8 cellular contexts compared by ENCODE assay signal in the genomic region with DNA sequence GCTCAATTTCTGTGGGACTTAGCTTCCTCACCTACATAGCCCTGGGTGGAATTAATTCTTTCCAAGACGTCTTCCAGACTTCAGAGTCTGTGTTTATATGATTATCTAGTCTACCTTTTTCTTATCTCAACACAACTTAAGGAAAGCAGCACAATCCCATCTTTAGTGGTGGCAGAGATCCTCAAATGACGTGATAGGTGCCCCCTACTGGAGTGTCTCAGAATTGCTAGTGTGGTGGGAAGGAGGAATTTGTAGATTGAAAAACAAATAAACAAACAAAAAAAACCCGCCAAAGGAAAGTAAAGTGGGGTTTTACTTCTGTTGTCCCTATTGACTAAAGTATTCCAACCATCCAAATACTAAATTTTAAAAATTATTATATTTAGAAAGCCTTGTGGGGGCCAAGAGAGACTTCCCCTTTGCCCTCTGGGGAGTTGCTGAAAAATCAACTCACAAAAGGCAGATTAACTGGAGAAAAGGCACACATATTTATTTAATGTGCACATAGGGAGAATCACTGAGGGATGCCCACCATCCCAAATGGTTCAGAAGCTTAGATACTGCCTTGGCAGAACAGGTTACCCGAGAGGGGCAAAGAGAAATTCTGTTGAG.
DNase-seq lines count a peak whose midpoint lies in the region; ATAC-seq and TF ChIP-seq lines count a peak whose summit lies in the region.

No MANE protein-coding gene starts in this region.

- CTCF ChIA-PET in RWPE1 (lab: Yijun Ruan, JAX), result interaction anchor here (0.6 to 1.2 kb wide), 3 partner anchors 19 to 151 kb away, joined by 3 to 6 read pairs (median 4); no protein-coding TSS in a partner anchor
- CTCF ChIA-PET in naive thymus-derived CD4-positive, alpha-beta T cell (lab: Charles Lee), result interaction anchor here (0.6 kb wide), 2 partner anchors 49 to 433 kb away, joined by 3 read pairs; no protein-coding TSS in a partner anchor

- H3K4me1 ChIP-seq in naive thymus-derived CD4-positive, alpha-beta T cell (ENCODE audit: control insufficient read depth in 2 of 2, insufficient read depth in 2 of 2, low read length in 2 of 2), result no peaks in the 10 kb centered on the region

- H3K4me3 Mint-ChIP-seq in naive thymus-derived CD4-positive, alpha-beta T cell, result no peak overlapping the region

- no peak overlapping the region for H3K27ac ChIP-seq in RWPE1
- no peak overlapping the region for H3K27ac ChIP-seq in naive thymus-derived CD4-positive, alpha-beta T cell (ENCODE audit: low read depth, low read length)

- POLR2A ChIA-PET in RWPE1 (lab: Yijun Ruan, JAX; ENCODE audit: low non-redundant PET), result no interaction called here
- POLR2A ChIA-PET in naive thymus-derived CD4-positive, alpha-beta T cell (lab: Charles Lee), result no interaction called here

- peaks cover 0 to 5% (median 0%) of the 10 kb centered on the region in 11 donors for H3K9me3 Mint-ChIP-seq in naive thymus-derived CD4-positive, alpha-beta T cell

- H3K27me3 Mint-ChIP-seq in naive thymus-derived CD4-positive, alpha-beta T cell, result peaks cover 0 to 12% (median 3%) of the 10 kb centered on the region in 5 donors

- no peak overlapping the region for H3K27ac Mint-ChIP-seq in naive thymus-derived CD4-positive, alpha-beta T cell

- TF ChIP-seq CTCF in RWPE1 (conservative IDR thresholded peaks at IDR 0.05; ENCODE audit: low read depth) (peak; percentile 63), choroid plexus epithelial cell (conservative IDR thresholded peaks at IDR 0.05; ENCODE audit: low read depth, low read length) (peak; percentile 74)

- no peaks in the 10 kb centered on the region for H3K27me3 ChIP-seq in naive thymus-derived CD4-positive, alpha-beta T cell (ENCODE audit: control insufficient read depth in 2 of 2, insufficient read depth in 2 of 2, low read length in 2 of 2)

- peaks cover 0 to 1% (median 0%) of the 10 kb centered on the region in 5 donors for H3K36me3 Mint-ChIP-seq in naive thymus-derived CD4-positive, alpha-beta T cell

- DNase-seq in activated effector memory CD4-positive, alpha-beta T cell treated with anti-CD3 and anti-CD28 coated beads, Interleukin-2, amount 50 U/mL, for 16 hours, result peak; percentile 64
- no peak for DNase-seq in activated effector memory CD4-positive, alpha-beta T cell treated with Interleukin-2 at 50 U/mL for 16 hours
- DNase-seq in RWPE1 (ENCODE audit: low spot score) (peak; percentile 15), choroid plexus epithelial cell (ENCODE audit: low read depth) (peak; percentile 47)
- peak in 6 of 9 donors; percentile 14 to 31 (median 22) for DNase-seq in naive thymus-derived CD4-positive, alpha-beta T cell

- ATAC-seq in naive thymus-derived CD4-positive, alpha-beta T cell, result no peak
- ATAC-seq in GM18858 (IDR thresholded peaks at IDR 0.05; ENCODE audit: unreplicated experiment) (no peak), GM18498 (IDR thresholded peaks at IDR 0.05; ENCODE audit: unreplicated experiment) (no peak), HG03108 (IDR thresholded peaks at IDR 0.05; ENCODE audit: unreplicated experiment) (no peak)

- no peaks in the 10 kb centered on the region for H3K9me3 ChIP-seq in naive thymus-derived CD4-positive, alpha-beta T cell (ENCODE audit: control insufficient read depth in 2 of 3, low read length in 3 of 3)

- H3K36me3 ChIP-seq in naive thymus-derived CD4-positive, alpha-beta T cell (ENCODE audit: control insufficient read depth in 2 of 3, insufficient read depth in 3 of 3, low read length in 3 of 3), result no peaks in the 10 kb centered on the region

- H3K4me3 ChIP-seq in choroid plexus epithelial cell (ENCODE audit: low read depth, low read length), result no peak overlapping the region
- no peak overlapping the region for H3K4me3 ChIP-seq in naive thymus-derived CD4-positive, alpha-beta T cell (ENCODE audit: low read length)

- peaks cover 0 to 5% (median 0%) of the 10 kb centered on the region in 7 donors for H3K4me1 Mint-ChIP-seq in naive thymus-derived CD4-positive, alpha-beta T cell

- intact Hi-C loops in naive thymus-derived CD4-positive, alpha-beta T cell (cut with micrococcal nuclease), result loop anchor here (1.0 to 5.0 kb wide), 4 partner anchors 152 to 443 kb away; no protein-coding TSS in a partner anchor
